8 cellular contexts compared by ENCODE assay signal in the genomic region with DNA sequence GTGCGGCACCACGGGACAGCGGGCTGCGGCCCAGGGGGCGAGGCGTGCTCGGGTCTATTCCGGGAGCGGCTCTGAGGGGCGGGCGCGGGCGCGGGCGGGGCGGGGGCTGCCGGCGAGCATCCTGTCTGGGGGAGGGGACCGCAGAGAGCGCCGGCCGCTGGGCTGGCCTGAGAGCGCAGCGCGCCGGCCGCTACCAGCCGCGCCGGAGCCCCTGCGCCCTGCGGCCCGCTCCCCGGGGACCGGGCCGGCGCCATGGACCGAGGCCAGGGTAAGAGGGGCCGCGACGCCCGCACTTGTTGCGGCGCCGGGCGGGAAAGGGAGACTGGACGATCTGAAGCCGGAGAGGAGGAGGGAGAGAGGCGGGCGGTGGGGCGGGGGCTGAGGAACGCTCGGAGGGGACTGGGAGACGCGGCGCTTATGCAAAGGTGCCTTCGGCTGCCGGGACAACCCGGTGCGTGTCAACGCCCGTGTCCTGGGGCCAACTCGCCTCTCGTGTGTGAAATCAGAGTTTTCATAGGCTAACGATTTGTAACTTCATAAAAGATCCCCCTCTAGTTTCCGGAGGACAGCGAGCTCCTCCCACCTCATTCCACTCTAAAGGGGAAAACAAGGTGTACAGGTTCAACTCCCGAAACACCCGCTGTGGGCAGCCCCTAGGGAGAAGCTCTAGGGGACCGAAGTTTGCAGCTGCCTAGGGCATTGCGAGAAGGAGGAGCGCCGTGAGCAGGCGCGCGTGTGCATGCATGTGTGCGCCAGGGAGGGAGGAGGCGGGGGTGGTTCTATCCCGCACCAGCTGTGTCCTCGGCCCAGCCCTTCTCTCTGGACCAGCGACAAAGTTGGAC. TPM values are rescaled to one million over a fixed set of nuclear protein-coding genes. Genes with fewer than 3 reads are reported as not detected.
DNase-seq lines count a peak whose midpoint lies in the region; ATAC-seq and TF ChIP-seq lines count a peak whose summit lies in the region.

A gene (plus strand): TSS at position 143 of the 842 bp plus-strand sequence. CDS start 110 bp downstream, at position 253.

- intact Hi-C loops in ascending aorta (cut with DNase I) = loop anchor here (5.0 kb wide), 1 partner anchor 70 kb away; no protein-coding TSS in a partner anchor
- intact Hi-C loops in cardiac septum (cut with DNase I) = loop anchor here (2.0 to 5.0 kb wide), 2 partner anchors 25 to 160 kb away; no protein-coding TSS in a partner anchor

- no peaks in the 10 kb centered on the region for H3K36me3 ChIP-seq in ascending aorta

- no peaks in the 10 kb centered on the region for H3K27me3 ChIP-seq in ascending aorta

- peaks cover 0 to 3% of the 10 kb centered on the region in 2 donors for H3K4me1 ChIP-seq in ascending aorta

- peak within 1 kb of the TSS; percentile 56 to 86 for H3K4me3 ChIP-seq in ascending aorta

- ATAC-seq in GM21619 (IDR thresholded peaks at IDR 0.05; ENCODE audit: unreplicated experiment) = no peak
- no peak for ATAC-seq in HG03460 (IDR thresholded peaks at IDR 0.05; ENCODE audit: unreplicated experiment)

- DNase-seq in NCI-H524 (lab: John Stamatoyannopoulos, UW) (peak; percentile 29 to 60), NCI-H524 treated with DMSO at 0.1 percent for 48 hours (lab: John Stamatoyannopoulos, UW) (no peak), NCI-H510A (lab: John Stamatoyannopoulos, UW) (peak; percentile 51), ascending aorta (ENCODE audit: low spot score in 2 of 2) (peak in 1 of 2 donors; percentile 75), cardiac septum (ENCODE audit: low spot score) (peak; percentile 88), occipital lobe (lab: John Stamatoyannopoulos, UW) (peak; percentile 39)

- H3K27ac ChIP-seq in ascending aorta = peak within 1 kb of the TSS in 1 of 2 donors; percentile 53

- H3K9me3 ChIP-seq in ascending aorta = no peaks in the 10 kb centered on the region

- no peak for TF ChIP-seq CTCF in ascending aorta (IDR thresholded peaks at IDR 0.05)

RNA-seq across cellular contexts. Expression of the gene that starts here (rescaled TPM):
- 24.7 TPM for total RNA-seq in ascending aorta
- total RNA-seq in cardiac septum = 55.2 TPM
- total RNA-seq in occipital lobe = 3.7 TPM
